Comparison of ENCODE assay signal across 10 cellular contexts in genomic region chr12:24852420-24852819, GRCh38.
DNase-seq lines count a peak whose midpoint lies in the region; ATAC-seq, FAIRE-seq and TF ChIP-seq lines count a peak whose summit lies in the region.
"Had no signal": no experiment of that assay in that cellular context is flagged by ENCODE, and none has a peak within 500 bp of the region (broad histone marks: within the 10 kb centered on the region; RNA-seq: fewer than 3 reads in every experiment).

No MANE protein-coding gene starts in this region.

- no peak overlapping the region for H2AFZ ChIP-seq in H9 (ENCODE audit: low read length)
- H2AFZ ChIP-seq in astrocyte (ENCODE audit: low read depth, low read length) = no peak overlapping the region

- H3K9me3 ChIP-seq in H9 (ENCODE audit: control insufficient read depth, low read depth, low read length) = no peaks in the 10 kb centered on the region
- no peaks in the 10 kb centered on the region for H3K9me3 ChIP-seq in astrocyte (ENCODE audit: insufficient read depth, low read depth, low read length)
- H3K9me3 ChIP-seq in psoas muscle = no peaks in the 10 kb centered on the region
- H3K9me3 ChIP-seq in stomach = no peaks in the 10 kb centered on the region
- H3K9me3 ChIP-seq: ovary had no signal

- no CpG with 5 or more reads among the region's 1 CpG for WGBS in H9 (ENCODE audit: extremely low coverage, insufficient read length, low lambda C conversion rate)
- 63 to 74% (median 63%) methylated on average over 1 of the region's 1 CpG for WGBS in psoas muscle, 3 donors
- WGBS in stomach, 5 donors = 34 to 55% (median 46%) methylated on average over 1 of the region's 1 CpG

- intact Hi-C loops in CD14-positive monocyte (cut with micrococcal nuclease) = loop anchor here in 1 of 2 donors (5.0 kb wide), 1 partner anchor 95 kb away; the partner anchor contains the start of gene BCAT1
- intact Hi-C loops in psoas muscle (cut with DNase I) = no loop called here
- intact Hi-C loops in stomach (cut with DNase I; ENCODE audit: low total_unique reads) = no loop called here

- H3K14ac ChIP-seq in H9 (ENCODE audit: insufficient read depth, low read length) = no peak overlapping the region

- H3K9me3 Mint-ChIP-seq in CD14-positive monocyte (peaks cover 0 to 2% (median 0%) of the 10 kb centered on the region in 7 donors), H9 (0 out of 5 replicates have a peak, but pooled peaks cover 0 to under 1% of the 10 kb centered on the region in 2 experiments), astrocyte (ENCODE audit: unreplicated experiment) (no peaks in the 10 kb centered on the region)

- no peak overlapping the region for H4K5ac ChIP-seq in H9 (ENCODE audit: insufficient read length, low read depth, low read length)

- H2BK20ac ChIP-seq in H9 (ENCODE audit: low read depth, low read length, poor library complexity, severe bottlenecking) = no peak overlapping the region

- H2BK12ac ChIP-seq in H9 (ENCODE audit: insufficient read length, low read depth, low read length) = no peak overlapping the region

- no peak overlapping the region for H2AK5ac ChIP-seq in H9 (ENCODE audit: insufficient read length, low read length)

- no peak overlapping the region for H3K18ac ChIP-seq in H9 (ENCODE audit: insufficient read length, low read depth, low read length)

- peak; percentile 46 for TF ChIP-seq CTCF in CD14-positive monocyte (IDR thresholded peaks at IDR 0.05)
- peak; percentile 58 for TF ChIP-seq CTCF in H9 (conservative IDR thresholded peaks at IDR 0.05)
- TF ChIP-seq CTCF in astrocyte (IDR thresholded peaks at IDR 0.05; ENCODE audit: insufficient read depth, low read depth, low read length) = peak; percentile 23
- no peak for TF ChIP-seq CTCF in psoas muscle (IDR thresholded peaks at IDR 0.05)
- TF ChIP-seq CTCF in stomach (IDR thresholded peaks at IDR 0.05) = peak in 2 of 7 experiments; percentile 20 to 44

- peaks cover 5% of the 10 kb centered on the region for H3K36me3 ChIP-seq in astrocyte (ENCODE audit: insufficient read depth, low read length)
- H3K36me3 ChIP-seq in psoas muscle (ENCODE audit: insufficient read depth in 1 of 2, low read depth in 1 of 2) = no peaks in the 10 kb centered on the region
- H3K36me3 ChIP-seq in stomach = no peaks in the 10 kb centered on the region
- H3K36me3 ChIP-seq: ovary had no signal

- H3K27ac Mint-ChIP-seq in CD14-positive monocyte = no peak overlapping the region
- no peak overlapping the region; a peak in 1 of 7 replicates for H3K27ac Mint-ChIP-seq in H9
- peak overlapping the region; percentile 38 for H3K27ac Mint-ChIP-seq in astrocyte (ENCODE audit: unreplicated experiment)

- no peak for TF ChIP-seq EP300 in stomach (IDR thresholded peaks at IDR 0.05)

- TF ChIP-seq POLR2A in stomach (IDR thresholded peaks at IDR 0.05) = no peak

- H3K36me3 Mint-ChIP-seq in CD14-positive monocyte (no peaks in the 10 kb centered on the region), H9 (ENCODE audit: insufficient read depth in 1 of 3, low read depth in 3 of 3) (peaks cover 24 to 46% (median 36%) of the 10 kb centered on the region in 3 experiments), astrocyte (ENCODE audit: low read depth, unreplicated experiment) (peaks cover 26% of the 10 kb centered on the region)

- H3K56ac ChIP-seq in H9 (ENCODE audit: insufficient read length, low read depth, low read length) = no peak overlapping the region

- H4K91ac ChIP-seq in H9 (ENCODE audit: insufficient read length, low read depth, low read length) = no peak overlapping the region

- no peak for FAIRE-seq in astrocyte (lab: Jason Lieb, UNC)

- H3K4me2 ChIP-seq in H9 (ENCODE audit: insufficient read depth, insufficient read length, low read length) (no peak overlapping the region), astrocyte (ENCODE audit: low read length) (no peak overlapping the region)

- H3K79me2 ChIP-seq in H9 (ENCODE audit: insufficient read depth, low read length) (no peaks in the 10 kb centered on the region; the same call in 1 of the 2 replicates), astrocyte (ENCODE audit: insufficient read depth, low read length) (peaks cover 8% of the 10 kb centered on the region)

- no peak overlapping the region for H4K8ac ChIP-seq in H9 (replicated peaks; ENCODE audit: insufficient read length, low read depth, low read length)

- H3K79me1 ChIP-seq in H9 (ENCODE audit: insufficient read depth, low read depth, low read length, poor library complexity, severe bottlenecking) = peaks cover 2% of the 10 kb centered on the region

- H3K27ac ChIP-seq in H9 (ENCODE audit: insufficient read length, low read depth, low read length) = no peak overlapping the region
- H3K27ac ChIP-seq in astrocyte (ENCODE audit: low read depth, low read length) = no peak overlapping the region
- H3K27ac ChIP-seq in psoas muscle = no peak overlapping the region
- H3K27ac ChIP-seq in stomach = no peak overlapping the region
- H3K27ac ChIP-seq: ovary had no signal

- H4K20me1 ChIP-seq in H9 (ENCODE audit: control insufficient read depth, insufficient read depth, insufficient read length) (no peaks in the 10 kb centered on the region), astrocyte (ENCODE audit: insufficient read depth, low read length) (peaks cover 26% of the 10 kb centered on the region)

- no peaks in the 10 kb centered on the region for H3K23me2 ChIP-seq in H9 (ENCODE audit: insufficient read length, low read depth, low read length, poor library complexity, severe bottlenecking)

- H3K4me1 Mint-ChIP-seq in CD14-positive monocyte (peaks cover 18% of the 10 kb centered on the region), H9 (peaks cover 27 to 32% of the 10 kb centered on the region in 2 experiments), astrocyte (ENCODE audit: low read depth, unreplicated experiment) (peaks cover 42% of the 10 kb centered on the region)

- no peak overlapping the region for H2BK15ac ChIP-seq in H9 (ENCODE audit: low read depth, low read length)

- no peaks in the 10 kb centered on the region for H3K27me3 Mint-ChIP-seq in CD14-positive monocyte (ENCODE audit: low read depth in 3 of 3)
- no peaks in the 10 kb centered on the region for H3K27me3 Mint-ChIP-seq in H9 (ENCODE audit: low read depth)
- no peaks in the 10 kb centered on the region for H3K27me3 Mint-ChIP-seq in astrocyte (ENCODE audit: low read depth, unreplicated experiment)

- H2BK5ac ChIP-seq in H9 (ENCODE audit: insufficient read length, low read length) = no peak overlapping the region

- ATAC-seq in psoas muscle = no peak

- H3K4me1 ChIP-seq in H9 (ENCODE audit: insufficient read depth, low read length) (no peaks in the 10 kb centered on the region; the same call in 1 of the 2 replicates), astrocyte (ENCODE audit: insufficient read depth, low read length) (peaks cover 25% of the 10 kb centered on the region), psoas muscle (no peaks in the 10 kb centered on the region), stomach (no peaks in the 10 kb centered on the region)

- no peaks in the 10 kb centered on the region for H3K27me3 ChIP-seq in H9 (ENCODE audit: insufficient read depth, low read length)
- H3K27me3 ChIP-seq in astrocyte (ENCODE audit: insufficient read depth, low read length) = no peaks in the 10 kb centered on the region
- H3K27me3 ChIP-seq in psoas muscle (ENCODE audit: insufficient read depth in 3 of 3, low read length in 2 of 3) = no peaks in the 10 kb centered on the region
- no peaks in the 10 kb centered on the region for H3K27me3 ChIP-seq in stomach
- H3K27me3 ChIP-seq: ovary had no signal

- H2BK120ac ChIP-seq in H9 (ENCODE audit: low read depth, low read length, poor library complexity, severe bottlenecking) = no peak overlapping the region

- no peak overlapping the region for H3T11ph ChIP-seq in H9 (ENCODE audit: low read length)

- H3K4ac ChIP-seq in H9 (ENCODE audit: low read depth, low read length) = no peak overlapping the region

- H3K9ac ChIP-seq in H9 (ENCODE audit: extremely low read depth, insufficient read length, low read length) = no peak overlapping the region
- no peak overlapping the region for H3K9ac ChIP-seq in astrocyte (ENCODE audit: low read length)

- H3K23ac ChIP-seq in H9 (ENCODE audit: insufficient read length, low read depth, low read length) = no peak overlapping the region

- H3K4me3 Mint-ChIP-seq in CD14-positive monocyte (no peak overlapping the region), H9 (no peak overlapping the region), astrocyte (ENCODE audit: unreplicated experiment) (no peak overlapping the region)

- H3K4me3 ChIP-seq in astrocyte (ENCODE audit: insufficient read depth, low read depth, low read length) = no peak overlapping the region
- no peak overlapping the region for H3K4me3 ChIP-seq in psoas muscle
- H3K4me3 ChIP-seq in stomach = no peak overlapping the region
- H3K4me3 ChIP-seq: ovary had no signal

- no peak for DNase-seq in CD14-positive monocyte (ENCODE audit: low spot score)
- DNase-seq in H9 = no peak
- DNase-seq in astrocyte (ENCODE audit: low read depth) = no peak
- DNase-seq in lung microvascular endothelial cell (ENCODE audit: low read depth in 2 of 2) = peak; percentile 29 to 43
- no peak for DNase-seq in psoas muscle
- no peak for DNase-seq in NCI-H2107 treated with DMSO at 0.1 percent for 48 hours (lab: John Stamatoyannopoulos, UW; ENCODE audit: unreplicated experiment)
- DNase-seq in inferior parietal cortex (ENCODE audit: extremely low spot score) = no peak
- no peak for DNase-seq in stomach
- DNase-seq: cerebellar nuclear complex, ovary had no signal

Comparison
In these comparisons a context has a peak if more than half of its experiments do, and no peak if none do; other contexts are left out.
1. DNase-seq: peak in lung microvascular endothelial cell (2 of 2); none in CD14-positive monocyte (single experiment), H9 (single experiment), astrocyte (single experiment), psoas muscle (0 of 2), NCI-H2107 treated with DMSO at 0.1 percent for 48 hours (single experiment), inferior parietal cortex (single experiment) and stomach (single experiment).